Comparison of ENCODE assay signal across 1 cellular context in genomic region chr10:80271416-80271815, GRCh38.
TF ChIP-seq lines count a peak whose summit lies in the region.

No MANE protein-coding gene starts in this region.

TF ChIP-seq in liver, 16 proteins besides CTCF, POLR2A, EP300 and RAD21 (continued from another document):
- no peak for TF ChIP-seq ZBTB33 (IDR thresholded peaks at IDR 0.05)
- TF ChIP-seq HNF4A (conservative IDR thresholded peaks at IDR 0.05) = no peak
- TF ChIP-seq SP1 (IDR thresholded peaks at IDR 0.05) = no peak
- no peak for TF ChIP-seq JUND (IDR thresholded peaks at IDR 0.05)
- TF ChIP-seq FOXA2 (IDR thresholded peaks at IDR 0.05) = no peak
- no peak for TF ChIP-seq HNF4G (IDR thresholded peaks at IDR 0.05)
- TF ChIP-seq FOXA1 (IDR thresholded peaks at IDR 0.05) = no peak
- TF ChIP-seq NR2F2 (IDR thresholded peaks at IDR 0.05) = no peak
- TF ChIP-seq EGR1 (IDR thresholded peaks at IDR 0.05; ENCODE audit: low read depth in 2 of 2) = no peak
- no peak for TF ChIP-seq MAX (IDR thresholded peaks at IDR 0.05)
- TF ChIP-seq RXRA (IDR thresholded peaks at IDR 0.05) = no peak
- TF ChIP-seq YY1 (IDR thresholded peaks at IDR 0.05) = no peak
